Comparison of ENCODE assay signal across 10 cellular contexts in the genomic region with DNA sequence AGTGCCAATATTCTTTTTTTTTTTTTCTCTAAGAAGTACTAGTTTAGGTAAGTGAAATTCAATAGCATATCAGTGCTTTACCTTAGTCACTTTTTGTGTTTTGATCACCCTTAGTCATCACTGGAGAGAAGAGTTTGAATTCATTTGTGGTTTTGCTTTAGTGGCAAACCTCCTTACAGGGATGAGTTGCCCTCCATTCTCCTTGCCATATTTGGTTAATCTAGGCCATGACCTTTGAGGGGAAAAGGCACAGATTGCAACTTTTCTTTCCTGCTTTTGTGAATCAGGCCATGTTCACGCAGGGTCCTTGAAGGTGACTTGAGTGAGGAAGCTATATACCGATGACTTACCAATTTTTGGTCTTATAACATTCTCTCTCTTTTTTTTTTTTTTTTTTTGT. TPM values are rescaled to one million over a fixed set of nuclear protein-coding genes. Genes with fewer than 3 reads are reported as not detected.
DNase-seq lines count a peak whose midpoint lies in the region; ATAC-seq lines count a peak whose summit lies in the region.
"Had no signal": no experiment of that assay in that cellular context is flagged by ENCODE, and none has a peak within 500 bp of the region (broad histone marks: within the 10 kb centered on the region; RNA-seq: fewer than 3 reads in every experiment).

No MANE protein-coding gene starts in this region.

- peaks cover 12% of the 10 kb centered on the region for H3K36me3 Mint-ChIP-seq in activated naive CD4-positive, alpha-beta T cell treated with anti-CD3 and anti-CD28 coated beads for 36 hours (ENCODE audit: low read depth)

- in situ Hi-C loops in KBM-7 (cut with MboI; ENCODE audit: low pct_unique_long_range_greater_than_20kb, low sequenced_read_pairs) = no loop called here

- no peak overlapping the region for H3K4me3 Mint-ChIP-seq in activated naive CD4-positive, alpha-beta T cell treated with anti-CD3 and anti-CD28 coated beads for 36 hours

- peak overlapping the region; percentile 65 for H3K27ac Mint-ChIP-seq in activated naive CD4-positive, alpha-beta T cell treated with anti-CD3 and anti-CD28 coated beads for 36 hours

- no peak overlapping the region for H3K27ac ChIP-seq in substantia nigra (ENCODE audit: low read depth, low read length, poor library complexity, severe bottlenecking)
- H3K27ac ChIP-seq: A549 had no signal

- peak; percentile 10 for DNase-seq in activated CD4-positive, CD25-positive, alpha-beta regulatory T cell treated with anti-CD3 and anti-CD28 coated beads, Interleukin-2, amount 50 U/mL, for 16 hours (ENCODE audit: low read depth, low spot score)
- DNase-seq in activated CD4-positive, CD25-positive, alpha-beta regulatory T cell treated with anti-CD3 and anti-CD28 coated beads, Interleukin-2, amount 50 U/mL, for 72 hours = no peak
- DNase-seq in HK-2 (ENCODE audit: unreplicated experiment) = peak; percentile 52
- DNase-seq in activated naive CD4-positive, alpha-beta T cell treated with anti-CD3 and anti-CD28 coated beads for 36 hours = peak; percentile 69
- peak; percentile 26 for DNase-seq in stimulated activated CD4-positive, alpha-beta T cell treated with anti-CD3 and anti-CD28 coated beads, Interleukin-2, amount 100 ng/mL, for 4 hours (ENCODE audit: low read depth)
- no peak for DNase-seq in substantia nigra (lab: John Stamatoyannopoulos, UW)
- no peak for DNase-seq in KBM-7
- DNase-seq: NCI-H187 had no signal

- CTCF ChIA-PET in activated naive CD4-positive, alpha-beta T cell treated with anti-CD3 and anti-CD28 coated beads for 36 hours (lab: Charles Lee) = interaction anchor here (1.0 kb wide), 1 partner anchor 9 kb away, joined by 3 read pairs; no protein-coding TSS in a partner anchor

- no peaks in the 10 kb centered on the region for H3K27me3 Mint-ChIP-seq in activated naive CD4-positive, alpha-beta T cell treated with anti-CD3 and anti-CD28 coated beads for 36 hours (ENCODE audit: low read depth)

- intact Hi-C loops in activated naive CD4-positive, alpha-beta T cell treated with anti-CD3 and anti-CD28 coated beads for 36 hours (cut with micrococcal nuclease) = loop anchor here (1.0 to 10.0 kb wide), 8 partner anchors 9 to 750 kb away; partner anchors contain the start of genes FKBP7 and SESTD1

- no peak for ATAC-seq in HG02970 (IDR thresholded peaks at IDR 0.05; ENCODE audit: low FRiP score, unreplicated experiment)
- ATAC-seq: A549 had no signal

- peaks cover 25% of the 10 kb centered on the region for H3K4me1 Mint-ChIP-seq in activated naive CD4-positive, alpha-beta T cell treated with anti-CD3 and anti-CD28 coated beads for 36 hours (ENCODE audit: low read depth)

- no peaks in the 10 kb centered on the region for H3K9me3 Mint-ChIP-seq in activated naive CD4-positive, alpha-beta T cell treated with anti-CD3 and anti-CD28 coated beads for 36 hours

RNA-seq across cellular contexts. Expression of gene PLEKHA3, which starts 34.4 kb away (rescaled TPM):
- 10 to 100 TPM; 19.4 to 19.8 TPM for total RNA-seq in activated naive CD4-positive, alpha-beta T cell treated with anti-CD3 and anti-CD28 coated beads for 36 hours

RNA-seq across cellular contexts. Expression of gene FKBP7, which starts 36.3 kb away (rescaled TPM):
- total RNA-seq in activated naive CD4-positive, alpha-beta T cell treated with anti-CD3 and anti-CD28 coated beads for 36 hours = 1 to 10 TPM; 2.2 to 3.1 TPM

Comparison
In these comparisons a context has a peak if more than half of its experiments do, and no peak if none do; other contexts are left out.
1. DNase-seq: peak in activated CD4-positive, CD25-positive, alpha-beta regulatory T cell treated with anti-CD3 and anti-CD28 coated beads, Interleukin-2, amount 50 U/mL, for 16 hours (single experiment), HK-2 (single experiment), activated naive CD4-positive, alpha-beta T cell treated with anti-CD3 and anti-CD28 coated beads for 36 hours (single experiment) and stimulated activated CD4-positive, alpha-beta T cell treated with anti-CD3 and anti-CD28 coated beads, Interleukin-2, amount 100 ng/mL, for 4 hours (single experiment); none in activated CD4-positive, CD25-positive, alpha-beta regulatory T cell treated with anti-CD3 and anti-CD28 coated beads, Interleukin-2, amount 50 U/mL, for 72 hours (single experiment), substantia nigra (0 of 49) and KBM-7 (single experiment).